In genomic region chr20:31711416-31712111, GRCh38 we compare ENCODE assay signal across 8 cellular contexts. TPM values are rescaled to one million over a fixed set of nuclear protein-coding genes. Genes with fewer than 3 reads are reported as not detected.
DNase-seq lines count a peak whose midpoint lies in the region; ATAC-seq and TF ChIP-seq lines count a peak whose summit lies in the region.

No MANE protein-coding gene starts in this region.

- peaks cover 19 to 96% (median 74%) of the 10 kb centered on the region in 4 donors for H3K4me1 Mint-ChIP-seq in CD4-positive, CD25-positive, alpha-beta regulatory T cell
- peaks cover 82% of the 10 kb centered on the region for H3K4me1 Mint-ChIP-seq in chondrocyte (ENCODE audit: low read depth)

- ATAC-seq in CD4-positive, CD25-positive, alpha-beta regulatory T cell (ENCODE audit: low read depth in 2 of 2), result no peak
- no peak for ATAC-seq in GM19452 (IDR thresholded peaks at IDR 0.05; ENCODE audit: unreplicated experiment)
- ATAC-seq in HG03442 (IDR thresholded peaks at IDR 0.05; ENCODE audit: unreplicated experiment), result no peak

- H3K4me3 Mint-ChIP-seq in CD4-positive, CD25-positive, alpha-beta regulatory T cell, result peak overlapping the region in 3 of 4 donors; percentile 49 to 74 (median 63)
- no peak overlapping the region for H3K4me3 Mint-ChIP-seq in chondrocyte (ENCODE audit: unreplicated experiment)

- peak overlapping the region; percentile 92 for H3K4me2 ChIP-seq in osteoblast (ENCODE audit: insufficient read depth, low read length)

- H3K27ac Mint-ChIP-seq in CD4-positive, CD25-positive, alpha-beta regulatory T cell, result peak overlapping the region; percentile 86 to 94 (median 92)
- peak overlapping the region; percentile 98 for H3K27ac Mint-ChIP-seq in chondrocyte (ENCODE audit: unreplicated experiment)

- H3K4me1 ChIP-seq in CD4-positive, CD25-positive, alpha-beta regulatory T cell (ENCODE audit: control insufficient read depth, insufficient read depth, low read length, poor library complexity, severe bottlenecking), result peaks cover 73% of the 10 kb centered on the region
- peaks cover 39% of the 10 kb centered on the region for H3K4me1 ChIP-seq in osteoblast (ENCODE audit: insufficient read depth, low read length)

- H3K27ac ChIP-seq in CD4-positive, CD25-positive, alpha-beta regulatory T cell (ENCODE audit: insufficient read depth, low read length, poor library complexity, severe bottlenecking), result peak overlapping the region; percentile 62
- H3K27ac ChIP-seq in osteoblast (ENCODE audit: low read depth, low read length), result peak overlapping the region; percentile 95

- TF ChIP-seq CTCF in chondrocyte (IDR thresholded peaks at IDR 0.05), result no peak
- TF ChIP-seq CTCF in osteoblast (IDR thresholded peaks at IDR 0.05; ENCODE audit: extremely low read depth, low read depth, low read length), result no peak

- DNase-seq in CD4-positive, CD25-positive, alpha-beta regulatory T cell, result no peak
- DNase-seq in NCI-H2081 treated with DMSO at 0.1 percent for 48 hours (lab: John Stamatoyannopoulos, UW) (peak; percentile 11), chondrocyte (ENCODE audit: low spot score) (no peak), osteoblast (ENCODE audit: insufficient read length, low spot score, missing footprints) (no peak), HuH-7 (ENCODE audit: low spot score) (no peak)
- DNase-seq in activated CD8-positive, alpha-beta memory T cell treated with anti-CD3 and anti-CD28 coated beads for 24 hours, result no peak

- peaks cover 47% of the 10 kb centered on the region for H3K36me3 Mint-ChIP-seq in CD4-positive, CD25-positive, alpha-beta regulatory T cell
- H3K36me3 Mint-ChIP-seq in chondrocyte (ENCODE audit: low read depth), result peaks cover 31% of the 10 kb centered on the region

- no peaks in the 10 kb centered on the region for H3K27me3 Mint-ChIP-seq in CD4-positive, CD25-positive, alpha-beta regulatory T cell
- no peaks in the 10 kb centered on the region for H3K27me3 Mint-ChIP-seq in chondrocyte (ENCODE audit: low read depth)

- peaks cover 30% of the 10 kb centered on the region for H3K36me3 ChIP-seq in CD4-positive, CD25-positive, alpha-beta regulatory T cell (ENCODE audit: control insufficient read depth, insufficient read depth, low read length)
- peaks cover 44% of the 10 kb centered on the region for H3K36me3 ChIP-seq in osteoblast (ENCODE audit: insufficient read depth, low read length)

- no peaks in the 10 kb centered on the region for H3K9me3 Mint-ChIP-seq in CD4-positive, CD25-positive, alpha-beta regulatory T cell
- no peaks in the 10 kb centered on the region for H3K9me3 Mint-ChIP-seq in chondrocyte (ENCODE audit: low read depth)

- no peaks in the 10 kb centered on the region for H4K20me1 ChIP-seq in osteoblast (ENCODE audit: insufficient read depth, low read length)

- H3K4me3 ChIP-seq in CD4-positive, CD25-positive, alpha-beta regulatory T cell (ENCODE audit: low read depth, low read length), result peak overlapping the region; percentile 60
- H3K4me3 ChIP-seq in osteoblast (ENCODE audit: insufficient read depth, low read length), result no peak overlapping the region

- H3K79me2 ChIP-seq in osteoblast (ENCODE audit: insufficient read depth, low read length), result peaks cover 91% of the 10 kb centered on the region

- no peak overlapping the region for H2AFZ ChIP-seq in osteoblast (ENCODE audit: low read length)

- H3K27me3 ChIP-seq in CD4-positive, CD25-positive, alpha-beta regulatory T cell (ENCODE audit: control insufficient read depth, insufficient read depth, low read length), result no peaks in the 10 kb centered on the region
- no peaks in the 10 kb centered on the region for H3K27me3 ChIP-seq in osteoblast (ENCODE audit: insufficient read depth, low read length)

- no peaks in the 10 kb centered on the region for H3K9me3 ChIP-seq in CD4-positive, CD25-positive, alpha-beta regulatory T cell (ENCODE audit: control insufficient read depth in 2 of 2, low read length in 2 of 2)
- no peaks in the 10 kb centered on the region for H3K9me3 ChIP-seq in osteoblast (ENCODE audit: low read depth, low read length)

RNA-seq across cellular contexts. Expression of gene BCL2L1, which starts 11.1 kb away (rescaled TPM):
- 38.1 TPM for total RNA-seq in CD4-positive, CD25-positive, alpha-beta regulatory T cell
- 10 to 100 TPM; 15.5 to 19.6 (median 17.3) TPM for polyA plus RNA-seq in CD4-positive, CD25-positive, alpha-beta regulatory T cell
- 55.9 to 96.1 TPM (median 90.7 TPM) in 3 replicates for total RNA-seq in chondrocyte
- 127 and 136 TPM in 2 replicates for total RNA-seq in osteoblast

RNA-seq across cellular contexts. Expression of gene TPX2, which starts 27.5 kb away (rescaled TPM):
- total RNA-seq in CD4-positive, CD25-positive, alpha-beta regulatory T cell, result 5.4 TPM
- polyA plus RNA-seq in CD4-positive, CD25-positive, alpha-beta regulatory T cell, result 1 to 10 TPM; 3.1 to 6.3 (median 3.8) TPM
- total RNA-seq in chondrocyte (20.2 to 51.0 TPM (median 49.6 TPM) in 3 replicates), osteoblast (16.2 and 18.5 TPM in 2 replicates)
